8 cellular contexts compared by ENCODE assay signal in genomic region chr5:96146675-96147074, GRCh38.
DNase-seq lines count a peak whose midpoint lies in the region; ATAC-seq lines count a peak whose summit lies in the region.

No MANE protein-coding gene starts in this region.

- intact Hi-C loops in CD4-positive, alpha-beta memory T cell (cut with micrococcal nuclease): no loop called here

- H3K36me3 ChIP-seq in CD4-positive, alpha-beta memory T cell (ENCODE audit: insufficient read depth, low read length): no peaks in the 10 kb centered on the region

- peak; percentile 44 to 60 for ATAC-seq in activated CD4-positive, CD25-positive, alpha-beta regulatory T cell treated with anti-CD3 and anti-CD28 coated beads, Interleukin-2, amount 50 U/mL, for 24 hours
- ATAC-seq in HG02840 (IDR thresholded peaks at IDR 0.05; ENCODE audit: low FRiP score, unreplicated experiment): peak; percentile 79
- no peak for ATAC-seq in GM19455 (IDR thresholded peaks at IDR 0.05; ENCODE audit: unreplicated experiment)

- no peaks in the 10 kb centered on the region for H3K9me3 ChIP-seq in CD4-positive, alpha-beta memory T cell (ENCODE audit: control insufficient read depth in 1 of 2, low read length in 2 of 2)

- H3K4me3 Mint-ChIP-seq in CD4-positive, alpha-beta memory T cell: no peak overlapping the region

- H3K27ac ChIP-seq in CD4-positive, alpha-beta memory T cell (ENCODE audit: low read depth, low read length): no peak overlapping the region

- POLR2A ChIA-PET in CD4-positive, alpha-beta memory T cell (lab: Charles Lee; ENCODE audit: partially characterized antibody): no interaction called here

- H3K4me3 ChIP-seq in CD4-positive, alpha-beta memory T cell (ENCODE audit: low read length in 2 of 2): no peak overlapping the region

- DNase-seq in activated CD4-positive, CD25-positive, alpha-beta regulatory T cell (lab: John Stamatoyannopoulos, UW): no peak
- DNase-seq in RPMI7951 (ENCODE audit: low read depth) (peak; percentile 62), globus pallidus (ENCODE audit: low spot score) (peak; percentile 63), DMS114 treated with DMSO at 0.1 percent for 48 hours (lab: John Stamatoyannopoulos, UW; ENCODE audit: unreplicated experiment) (no peak)
- no peak for DNase-seq in CD4-positive, alpha-beta memory T cell

- H3K27me3 ChIP-seq in CD4-positive, alpha-beta memory T cell (ENCODE audit: insufficient read depth, low read length): no peaks in the 10 kb centered on the region

- H3K36me3 Mint-ChIP-seq in CD4-positive, alpha-beta memory T cell: no peaks in the 10 kb centered on the region

- no peaks in the 10 kb centered on the region for H3K4me1 Mint-ChIP-seq in CD4-positive, alpha-beta memory T cell

- H3K4me1 ChIP-seq in CD4-positive, alpha-beta memory T cell (ENCODE audit: insufficient read depth, low read length): no peaks in the 10 kb centered on the region

- peaks cover 0 to 1% (median 0%) of the 10 kb centered on the region in 8 donors for H3K9me3 Mint-ChIP-seq in CD4-positive, alpha-beta memory T cell

- H3K27ac Mint-ChIP-seq in CD4-positive, alpha-beta memory T cell: no peak overlapping the region

- peaks cover 0 to 3% of the 10 kb centered on the region in 2 donors for H3K27me3 Mint-ChIP-seq in CD4-positive, alpha-beta memory T cell

- CTCF ChIA-PET in CD4-positive, alpha-beta memory T cell (lab: Charles Lee; ENCODE audit: partially characterized antibody): no interaction called here

Comparison
In these comparisons a context has a peak if more than half of its experiments do, and no peak if none do; other contexts are left out.
1. DNase-seq: peak in RPMI7951 (single experiment) and globus pallidus (single experiment); none in activated CD4-positive, CD25-positive, alpha-beta regulatory T cell (0 of 4), CD4-positive, alpha-beta memory T cell (0 of 5) and DMS114 treated with DMSO at 0.1 percent for 48 hours (single experiment).